Comparison of ENCODE assay signal across 16 cellular contexts in genomic region chr2:63788070-63788469, GRCh38. TPM values are rescaled to one million over a fixed set of nuclear protein-coding genes. Genes with fewer than 3 reads are reported as not detected.
A peak's percentile ranks its signal among the peaks of the same experiment; 100 is the strongest.
DNase-seq lines count a peak whose midpoint lies in the region; ATAC-seq and TF ChIP-seq lines count a peak whose summit lies in the region.
"Had no signal": no experiment of that assay in that cellular context is flagged by ENCODE, and none has a peak within 500 bp of the region (broad histone marks: within the 10 kb centered on the region; RNA-seq: fewer than 3 reads in every experiment).

No MANE protein-coding gene starts in this region.

- ATAC-seq in mucosa of descending colon = peak; percentile 50
- no peak for ATAC-seq in GM18873 (IDR thresholded peaks at IDR 0.05; ENCODE audit: low FRiP score, unreplicated experiment)

- H3K9me3 ChIP-seq in AG04450 (ENCODE audit: control insufficient read depth, insufficient read depth, low read length) (no peaks in the 10 kb centered on the region), mucosa of descending colon (no peaks in the 10 kb centered on the region), BE2C (no peaks in the 10 kb centered on the region)
- H3K9me3 ChIP-seq: heart right ventricle had no signal

- no peak overlapping the region for H3K27ac ChIP-seq in AG04450 (ENCODE audit: low read depth, low read length)
- peak overlapping the region; percentile 38 for H3K27ac ChIP-seq in epithelial cell of prostate
- H3K27ac ChIP-seq: SJSA1, VCaP had no signal

- POLR2A ChIA-PET in AG04450 (lab: Yijun Ruan, JAX) = no interaction called here

- H3K27me3 ChIP-seq in AG04450 (ENCODE audit: control insufficient read depth, insufficient read depth, low read length) (no peaks in the 10 kb centered on the region), BE2C (no peaks in the 10 kb centered on the region)
- H3K27me3 ChIP-seq: heart right ventricle, SJSA1 had no signal

- no peaks in the 10 kb centered on the region for H3K36me3 ChIP-seq in mucosa of descending colon (ENCODE audit: low read depth)
- no peaks in the 10 kb centered on the region for H3K36me3 ChIP-seq in BE2C
- H3K36me3 ChIP-seq: heart right ventricle, SJSA1 had no signal

- CTCF ChIA-PET in AG04450 (lab: Charles Lee) = interaction anchor here (1.3 to 2.5 kb wide), 2 partner anchors 53 to 89 kb away, joined by 3 to 12 read pairs; partner anchors contain the start of gene UGP2

- H3K4me1 ChIP-seq in mucosa of descending colon (ENCODE audit: low read depth) = no peaks in the 10 kb centered on the region
- no peaks in the 10 kb centered on the region for H3K4me1 ChIP-seq in BE2C

- H3K4me3 ChIP-seq in AG04450 (ENCODE audit: low read depth, low read length) = no peak overlapping the region
- H3K4me3 ChIP-seq in mucosa of descending colon = no peak overlapping the region
- H3K4me3 ChIP-seq in BE2C (ENCODE audit: low read depth, low read length) = no peak overlapping the region
- H3K4me3 ChIP-seq: heart right ventricle, SJSA1 had no signal

- DNase-seq in AG04450 (ENCODE audit: low read depth, low spot score) (peak; percentile 20), M059J (ENCODE audit: low read depth) (peak; percentile 12), epithelial cell of prostate (ENCODE audit: low read depth, low spot score) (peak; percentile 56), mucosa of descending colon (no peak), NCI-H2196 (lab: John Stamatoyannopoulos, UW; ENCODE audit: unreplicated experiment) (no peak), DMS153 (lab: John Stamatoyannopoulos, UW) (no peak), BE2C (no peak)
- DNase-seq: activated CD8-positive, alpha-beta memory T cell treated with anti-CD3 and anti-CD28 coated beads, Interleukin-2, amount 50 U/mL, for 4 hours; AML-193; heart right ventricle; KG1; NCI-H1930; NCI-H82 had no signal

- TF ChIP-seq CTCF in AG04450 (IDR thresholded peaks at IDR 0.05; ENCODE audit: low read depth, low read length) = no peak
- TF ChIP-seq CTCF in mucosa of descending colon (IDR thresholded peaks at IDR 0.05) = no peak
- no peak for TF ChIP-seq CTCF in BE2C (IDR thresholded peaks at IDR 0.05; ENCODE audit: low read depth, low read length)

- intact Hi-C loops in mucosa of descending colon (cut with DNase I, micrococcal nuclease) = no loop called here

RNA-seq across cellular contexts. Expression of gene UGP2, which starts 53.6 kb away (rescaled TPM):
- 83.0 and 121 TPM in 2 replicates for polyA plus RNA-seq in AG04450 (2011; rRNA removed)
- 23.8 and 39.4 TPM in 2 replicates for polyA minus RNA-seq in AG04450 (2011; rRNA and poly(A)+ RNA removed)
- 98.4 and 125 TPM in 2 replicates for total RNA-seq in M059J (2014; rRNA removed; shearing (Covaris generic))
- total RNA-seq in mucosa of descending colon = 100 to 1,000 TPM; 408 to 683 (median 538) TPM
- polyA plus RNA-seq in BE2C (2012; ENCODE audit: insufficient read depth, insufficient read length, low read depth) = 13.0 TPM

Comparison
In these comparisons a context has a peak if more than half of its experiments do, and no peak if none do; other contexts are left out.
1. DNase-seq: peak in AG04450 (single experiment), M059J (single experiment) and epithelial cell of prostate (single experiment); none in mucosa of descending colon (0 of 3), NCI-H2196 (single experiment), DMS153 (single experiment) and BE2C (single experiment).